Comparison of ENCODE assay signal across 8 cellular contexts in genomic region chr1:145997156-145998023, GRCh38. TPM values are rescaled to one million over a fixed set of nuclear protein-coding genes. Genes with fewer than 3 reads are reported as not detected.
DNase-seq lines count a peak whose midpoint lies in the region; ATAC-seq and TF ChIP-seq lines count a peak whose summit lies in the region.

No MANE protein-coding gene starts in this region.

- peak overlapping the region; percentile 25 for H3K9ac ChIP-seq in parathyroid adenoma

- peaks cover 12% of the 10 kb centered on the region for H3K4me1 ChIP-seq in parathyroid adenoma

- H3K27me3 ChIP-seq in parathyroid adenoma (ENCODE audit: control insufficient read depth, insufficient read depth, low read length): no peaks in the 10 kb centered on the region

- H3K4me2 ChIP-seq in parathyroid adenoma (ENCODE audit: low read length): peak overlapping the region; percentile 96

- peaks cover 9% of the 10 kb centered on the region for H3K9me3 ChIP-seq in parathyroid adenoma (ENCODE audit: control insufficient read depth, low read length)

- H3K36me3 ChIP-seq in parathyroid adenoma (ENCODE audit: control insufficient read depth, insufficient read depth, low read length): peaks cover 39% of the 10 kb centered on the region

- DNase-seq in EH (ENCODE audit: low read depth) (peak; percentile 29), NCI-H748 treated with DMSO at 0.1 percent for 48 hours (lab: John Stamatoyannopoulos, UW) (peak; percentile 30), fibroblast of villous mesenchyme (ENCODE audit: low read depth) (no peak), occipital lobe (lab: John Stamatoyannopoulos, UW) (no peak)
- DNase-seq in activated T-cell treated with anti-CD3 and anti-CD28 coated beads, Interleukin-2, amount 50 U/mL, for 48 hours: peak; percentile 68 to 73

- TF ChIP-seq CTCF in fibroblast of villous mesenchyme (IDR thresholded peaks at IDR 0.05; ENCODE audit: insufficient read depth, low read depth, low read length) (no peak), parathyroid adenoma (IDR thresholded peaks at IDR 0.05) (no peak)

- ATAC-seq in GM21786 (IDR thresholded peaks at IDR 0.05; ENCODE audit: unreplicated experiment) (peak; percentile 30), HG02840 (IDR thresholded peaks at IDR 0.05; ENCODE audit: low FRiP score, unreplicated experiment) (no peak)

- H3K79me2 ChIP-seq in parathyroid adenoma: peaks cover 34% of the 10 kb centered on the region

- peak overlapping the region; percentile 100 for H3K27ac ChIP-seq in parathyroid adenoma

- H2AFZ ChIP-seq in parathyroid adenoma: peak overlapping the region; percentile 11

- H3K4me3 ChIP-seq in fibroblast of villous mesenchyme (ENCODE audit: low read depth, low read length) (peak overlapping the region; percentile 99), parathyroid adenoma (ENCODE audit: low read depth, low read length) (peak overlapping the region; percentile 100)

RNA-seq across cellular contexts. Expression of gene TXNIP, which starts 1.0 kb away (rescaled TPM):
- total RNA-seq in fibroblast of villous mesenchyme: 69.5 and 205 TPM in 2 replicates
- total RNA-seq in occipital lobe: 317 TPM

RNA-seq across cellular contexts. Expression of gene HJV, which starts 24.1 kb away (rescaled TPM):
- total RNA-seq in fibroblast of villous mesenchyme (not detected in 2 replicates), occipital lobe (not detected)

RNA-seq across cellular contexts. Expression of gene POLR3GL, which starts 32.9 kb away (rescaled TPM):
- 11.2 and 14.8 TPM in 2 replicates for total RNA-seq in fibroblast of villous mesenchyme
- total RNA-seq in occipital lobe: 16.2 TPM

RNA-seq across cellular contexts. Expression of gene ANKRD34A, which starts 33.0 kb away (rescaled TPM):
- total RNA-seq in fibroblast of villous mesenchyme (1.3 and 1.6 TPM in 2 replicates), occipital lobe (2.2 TPM)

RNA-seq across cellular contexts. Expression of gene LIX1L, which starts 39.6 kb away (rescaled TPM):
- total RNA-seq in fibroblast of villous mesenchyme (31.6 and 40.2 TPM in 2 replicates), occipital lobe (22.1 TPM)

Comparison
In these comparisons a context has a peak if more than half of its experiments do, and no peak if none do; other contexts are left out.
1. DNase-seq: peak in EH (single experiment), NCI-H748 treated with DMSO at 0.1 percent for 48 hours (single experiment) and activated T-cell treated with anti-CD3 and anti-CD28 coated beads, Interleukin-2, amount 50 U/mL, for 48 hours (2 of 2); none in fibroblast of villous mesenchyme (single experiment) and occipital lobe (single experiment).